Comparison of ENCODE assay signal across 14 cellular contexts in genomic region chr12:103834897-103835390, GRCh38.
"Had no signal": no experiment of that assay in that cellular context is flagged by ENCODE, and none has a peak within 500 bp of the region (broad histone marks: within the 10 kb centered on the region; RNA-seq: fewer than 3 reads in every experiment).

No MANE protein-coding gene starts in this region.

- DNase-seq: activated CD4-positive, alpha-beta memory T cell treated with anti-CD3 and anti-CD28 coated beads for 36 hours; activated effector memory CD4-positive, alpha-beta T cell treated with anti-CD3 and anti-CD28 coated beads, Interleukin-2, amount 50 U/mL, for 16 hours; activated T-cell treated with anti-CD3 and anti-CD28 coated beads, Interleukin-2, amount 50 U/mL, for 4 hours; amygdala; cerebellar nuclear complex; foreskin melanocyte; kidney; left ventricle myocardium superior; stimulated activated CD4-positive, alpha-beta T cell treated with anti-CD3 and anti-CD28 coated beads, Interleukin-2, amount 100 ng/mL, for 24 hours; stimulated activated naive CD4-positive, alpha-beta T cell; T-helper 9 cell had no signal

- H3K27ac Mint-ChIP-seq: activated CD4-positive, alpha-beta memory T cell treated with anti-CD3 and anti-CD28 coated beads for 36 hours; activated naive CD8-positive, alpha-beta T cell; mesothelial cell of epicardium had no signal

- ATAC-seq: activated T-cell treated with anti-CD3 and anti-CD28 coated beads, Interleukin-2, amount 50 U/mL, for 4 hours; left ventricle myocardium superior; sciatic nerve had no signal

- H3K27me3 Mint-ChIP-seq: activated CD4-positive, alpha-beta memory T cell treated with anti-CD3 and anti-CD28 coated beads for 36 hours; activated naive CD8-positive, alpha-beta T cell had no signal

- H3K36me3 Mint-ChIP-seq: mesothelial cell of epicardium had no signal

- H3K4me3 Mint-ChIP-seq: activated CD4-positive, alpha-beta memory T cell treated with anti-CD3 and anti-CD28 coated beads for 36 hours; activated naive CD8-positive, alpha-beta T cell; activated T-cell treated with anti-CD3 and anti-CD28 coated beads, Interleukin-2, amount 50 U/mL, for 4 hours; mesothelial cell of epicardium had no signal
